ENCODE assay signal across 32 cellular contexts in the genomic region with DNA sequence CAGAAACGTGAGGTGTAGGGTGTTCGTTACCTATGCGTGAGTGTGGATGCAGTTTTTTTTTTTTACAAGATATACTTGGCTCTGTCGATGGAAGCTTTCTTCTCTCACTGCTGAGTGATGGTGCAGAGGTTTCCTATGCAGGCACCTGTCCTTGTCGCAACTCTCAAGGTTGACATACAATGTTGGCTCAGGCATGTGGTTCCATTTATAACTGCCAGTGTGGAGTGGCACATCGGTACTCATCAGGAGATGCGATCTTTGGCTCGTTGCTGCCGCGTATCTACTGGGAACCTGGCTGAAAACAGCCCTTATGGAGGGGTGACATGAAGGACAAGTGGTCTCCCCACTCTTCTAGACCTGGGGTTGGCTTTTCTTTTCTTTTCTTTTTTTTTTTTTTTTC.
"Had no signal": no experiment of that assay in that cellular context is flagged by ENCODE, and none has a peak within 500 bp of the region (broad histone marks: within the 10 kb centered on the region; RNA-seq: fewer than 3 reads in every experiment).

No MANE protein-coding gene starts in this region.

- DNase-seq: activated B cell treated with CpG ODN at 0.5 μM for 24 hours; activated CD4-positive, alpha-beta T cell treated with anti-CD3 and anti-CD28 coated beads for 48 hours; activated CD4-positive, alpha-beta T cell treated with anti-CD3 and anti-CD28 coated beads, Interleukin-2, amount 50 U/mL, for 1 hour; activated CD4-positive, alpha-beta T cell treated with anti-CD3 and anti-CD28 coated beads, Interleukin-2, amount 50 U/mL, for 48 hours; activated CD8-positive, alpha-beta memory T cell treated with anti-CD3 and anti-CD28 coated beads for 24 hours; activated CD8-positive, alpha-beta T cell treated with anti-CD3 and anti-CD28 coated beads for 36 hours; activated effector memory CD4-positive, alpha-beta T cell treated with Interleukin-2 at 50 U/mL for 16 hours; activated gamma-delta T cell treated with Interleukin-2 at 50 U/mL for 16 hours; activated naive CD4-positive, alpha-beta T cell treated with anti-CD3 and anti-CD28 coated beads, Interleukin-2, amount 50 U/mL, for 16 hours; activated naive CD4-positive, alpha-beta T cell treated with Interleukin-2 at 50 U/mL for 16 hours; activated T-cell treated with anti-CD3 and anti-CD28 coated beads, Interleukin-2, amount 50 U/mL, for 4 hours; amniotic stem cell; anterior cingulate cortex; brain microvascular endothelial cell; effector CD4-positive, alpha-beta T cell; effector memory CD8-positive, alpha-beta T cell; esophagus squamous epithelium; foreskin melanocyte; head of caudate nucleus; T-helper 1 cell; T-helper 17 cell; T1000 had no signal

- H3K27me3 ChIP-seq: brain microvascular endothelial cell, esophagus squamous epithelium, gastroesophageal sphincter had no signal

- H3K4me3 ChIP-seq: coronary artery, esophagus squamous epithelium, gastroesophageal sphincter had no signal

- H3K36me3 ChIP-seq: brain microvascular endothelial cell, esophagus squamous epithelium, gastroesophageal sphincter, WERI-Rb-1 had no signal

- H3K9me3 ChIP-seq: esophagus squamous epithelium, gastroesophageal sphincter had no signal

- H3K27ac ChIP-seq: brain microvascular endothelial cell, coronary artery, epithelial cell of prostate, esophagus squamous epithelium, gastroesophageal sphincter had no signal

- H3K4me1 ChIP-seq: esophagus squamous epithelium, gastroesophageal sphincter had no signal

- ATAC-seq: activated CD4-positive, CD25-positive, alpha-beta regulatory T cell treated with anti-CD3 and anti-CD28 coated beads, Interleukin-2, amount 50 U/mL, for 24 hours; activated CD8-positive, alpha-beta T cell treated with anti-CD3 and anti-CD28 coated beads for 36 hours; activated T-cell treated with anti-CD3 and anti-CD28 coated beads, Interleukin-2, amount 50 U/mL, for 4 hours; activated T-helper 17 cell treated with anti-CD3 and anti-CD28 coated beads, Interleukin-2, amount 50 U/mL, for 72 hours; effector memory CD8-positive, alpha-beta T cell; gastroesophageal sphincter; T-helper 17 cell had no signal

- FAIRE-seq: astrocyte, bronchial epithelial cell, endometrium, endothelial cell of umbilical vein had no signal
